ENCODE assay signal across 8 cellular contexts in the genomic region with DNA sequence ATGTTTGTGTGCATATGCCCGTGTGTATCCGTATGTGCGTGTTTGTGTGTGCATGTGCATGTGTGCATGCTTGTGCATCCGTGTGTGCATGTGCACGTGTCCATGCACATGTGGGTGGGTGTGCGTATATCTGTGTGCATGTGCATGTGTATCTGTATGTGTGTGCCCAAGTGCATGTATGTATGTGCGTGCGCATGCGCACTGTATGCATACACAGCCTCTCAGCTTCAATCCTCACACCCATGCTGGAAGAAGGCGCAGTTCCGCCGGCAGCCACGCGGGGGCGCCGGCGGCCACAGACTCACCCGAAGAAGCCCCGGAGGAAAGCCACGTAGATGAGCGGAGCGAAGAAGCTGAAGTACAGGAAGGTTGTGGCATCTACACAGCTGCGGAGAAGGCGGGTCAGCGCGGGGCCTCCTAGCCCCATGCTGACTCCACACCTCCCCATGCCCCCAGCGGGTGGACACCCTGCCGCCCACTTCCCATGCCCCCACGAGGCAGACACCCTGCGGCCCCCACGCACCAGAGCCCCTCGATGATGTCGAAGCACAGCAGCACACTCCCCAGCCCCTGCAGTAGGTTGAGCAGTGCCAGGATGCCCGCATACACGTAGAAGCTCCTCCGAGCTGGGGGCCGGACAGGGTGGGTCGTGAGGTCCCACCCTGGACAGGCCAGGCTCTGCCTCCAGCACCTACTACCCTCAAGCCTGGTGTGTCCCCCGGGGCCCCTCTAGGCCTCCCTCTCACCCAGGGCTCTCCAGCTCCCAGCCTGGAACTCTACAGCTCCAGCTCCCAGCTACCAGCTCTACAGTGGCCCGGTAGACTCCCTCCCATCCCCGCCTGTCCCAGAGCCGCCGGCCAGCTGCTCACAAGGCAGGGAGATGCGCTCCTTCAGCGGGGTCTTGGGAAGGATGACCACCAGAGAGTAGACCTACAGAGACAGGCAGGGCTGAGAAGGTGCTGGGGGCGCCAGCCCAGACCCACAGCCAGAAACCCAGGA. TPM values are rescaled to one million over a fixed set of nuclear protein-coding genes. Genes with fewer than 3 reads are reported as not detected.
A peak's percentile ranks its signal among the peaks of the same experiment; 100 is the strongest.
DNase-seq lines count a peak whose midpoint lies in the region; ATAC-seq and TF ChIP-seq lines count a peak whose summit lies in the region.

No MANE protein-coding gene starts in this region.

- H3K4me3 ChIP-seq in psoas muscle (no peak overlapping the region), aorta (ENCODE audit: low read length in 2 of 2) (no peak overlapping the region)

- H3K27me3 Mint-ChIP-seq in activated naive CD8-positive, alpha-beta T cell treated with anti-CD3 and anti-CD28 coated beads for 36 hours: no peaks in the 10 kb centered on the region

- DNase-seq in NCI-H1436 treated with DMSO at 0.1 percent for 48 hours (lab: John Stamatoyannopoulos, UW) (peak; percentile 83), SW480 (ENCODE audit: low spot score) (peak; percentile 78), Right ventricle myocardium inferior (ENCODE audit: missing footprints) (peak; percentile 93), psoas muscle (peak; percentile 83 to 91), aorta (peak; percentile 88 to 93)
- DNase-seq in activated naive CD8-positive, alpha-beta T cell treated with anti-CD3 and anti-CD28 coated beads for 36 hours: peak; percentile 81

- intact Hi-C loops in Right ventricle myocardium inferior (cut with DNase I): loop anchor here (5.0 kb wide), 2 partner anchors 257 to 397 kb away; no protein-coding TSS in a partner anchor
- intact Hi-C loops in psoas muscle (cut with DNase I): loop anchor here (5.0 to 10.0 kb wide), 4 partner anchors 117 to 390 kb away; no protein-coding TSS in a partner anchor
- intact Hi-C loops in aorta (cut with DNase I): loop anchor here in 1 of 2 donors (5.0 kb wide), 1 partner anchor 397 kb away; no protein-coding TSS in a partner anchor

- no peaks in the 10 kb centered on the region for H3K9me3 ChIP-seq in psoas muscle
- H3K9me3 ChIP-seq in aorta (ENCODE audit: control insufficient read depth, low read length): no peaks in the 10 kb centered on the region

- 40 to 42% (median 40%) methylated on average over 42 to 46 of the region's 46 CpGs for WGBS in psoas muscle, 3 donors
- WGBS in aorta, 2 donors: 38% methylated on average over 44 to 46 of the region's 46 CpGs

- H3K27ac Mint-ChIP-seq in activated naive CD8-positive, alpha-beta T cell treated with anti-CD3 and anti-CD28 coated beads for 36 hours: no peak overlapping the region

- peaks cover 5% of the 10 kb centered on the region for H3K4me1 Mint-ChIP-seq in activated naive CD8-positive, alpha-beta T cell treated with anti-CD3 and anti-CD28 coated beads for 36 hours

- H3K27me3 ChIP-seq in psoas muscle (ENCODE audit: insufficient read depth in 3 of 3, low read length in 2 of 3) (no peaks in the 10 kb centered on the region), aorta (ENCODE audit: control insufficient read depth in 1 of 2, insufficient read depth in 2 of 2, low read length in 1 of 2) (no peaks in the 10 kb centered on the region)

- H3K4me1 ChIP-seq in psoas muscle (peaks cover 7% of the 10 kb centered on the region), aorta (ENCODE audit: control insufficient read depth in 1 of 2, insufficient read depth in 2 of 2, low read length in 2 of 2) (no peaks in the 10 kb centered on the region)

- H3K36me3 ChIP-seq in psoas muscle (ENCODE audit: insufficient read depth in 1 of 2, low read depth in 1 of 2) (peaks cover 0 to 83% of the 10 kb centered on the region in 2 donors), aorta (ENCODE audit: control insufficient read depth in 1 of 2, insufficient read depth in 2 of 2, low read length in 1 of 2) (peaks cover 0 to 5% of the 10 kb centered on the region in 2 donors)

- no peaks in the 10 kb centered on the region for H3K9me3 Mint-ChIP-seq in activated naive CD8-positive, alpha-beta T cell treated with anti-CD3 and anti-CD28 coated beads for 36 hours

- no peak overlapping the region for H3K4me3 Mint-ChIP-seq in activated naive CD8-positive, alpha-beta T cell treated with anti-CD3 and anti-CD28 coated beads for 36 hours

- H3K27ac ChIP-seq in psoas muscle (no peak overlapping the region), aorta (ENCODE audit: low read depth in 1 of 2, low read length in 2 of 2) (no peak overlapping the region)

- peaks cover 17% of the 10 kb centered on the region for H3K36me3 Mint-ChIP-seq in activated naive CD8-positive, alpha-beta T cell treated with anti-CD3 and anti-CD28 coated beads for 36 hours

- peak; percentile 93 for ATAC-seq in HG02852 (IDR thresholded peaks at IDR 0.05; ENCODE audit: unreplicated experiment)
- ATAC-seq in Right ventricle myocardium inferior: peak; percentile 79
- peak; percentile 87 to 97 (median 93) for ATAC-seq in psoas muscle
- ATAC-seq in aorta (ENCODE audit: low FRiP score): peak; percentile 87

- peak; percentile 99 for TF ChIP-seq CTCF in GM12874 (IDR thresholded peaks at IDR 0.05; ENCODE audit: insufficient read depth, low read depth, low read length)
- TF ChIP-seq CTCF in psoas muscle (IDR thresholded peaks at IDR 0.05): peak; percentile 93

RNA-seq across cellular contexts. Expression of gene TPRA1, which starts 15.4 kb away (rescaled TPM):
- total RNA-seq in activated naive CD8-positive, alpha-beta T cell treated with anti-CD3 and anti-CD28 coated beads for 36 hours: 10 to 100 TPM; 29.4 to 32.3 TPM
- total RNA-seq in Right ventricle myocardium inferior: 21.3 TPM
- total RNA-seq in psoas muscle: 10 to 100 TPM; 20.7 to 24.2 (median 22.1) TPM
- 10 to 100 TPM; 25.3 to 26.7 (median 26.1) TPM for polyA plus RNA-seq in psoas muscle
- 10 to 100 TPM; 20.0 to 28.5 TPM for total RNA-seq in aorta
- 10 to 100 TPM in 1 of 2 donors, 1 to 10 TPM in 1; 7.8 to 45.2 TPM for polyA plus RNA-seq in aorta

RNA-seq across cellular contexts. Expression of gene MCM2, which starts 23.0 kb away (rescaled TPM):
- total RNA-seq in activated naive CD8-positive, alpha-beta T cell treated with anti-CD3 and anti-CD28 coated beads for 36 hours: 100 to 1,000 TPM; 311 to 325 TPM
- total RNA-seq in Right ventricle myocardium inferior (6.9 TPM), psoas muscle (1 to 10 TPM; 4.5 to 6.0 (median 5.3) TPM), aorta (1 to 10 TPM; 3.5 to 5.1 TPM)
- polyA plus RNA-seq in psoas muscle (1 to 10 TPM; 2.4 to 5.2 (median 4.0) TPM), aorta (1 to 10 TPM; 1.6 to 2.1 TPM)

RNA-seq across cellular contexts. Expression of gene PODXL2, which starts 53.8 kb away (rescaled TPM):
- total RNA-seq in activated naive CD8-positive, alpha-beta T cell treated with anti-CD3 and anti-CD28 coated beads for 36 hours: 1 to 10 TPM; 1.3 to 1.7 TPM
- 1.4 TPM for total RNA-seq in Right ventricle myocardium inferior
- 1 to 10 TPM; 1.4 to 2.6 (median 1.8) TPM for total RNA-seq in psoas muscle
- 1 to 10 TPM; 1.4 to 3.0 (median 2.5) TPM for polyA plus RNA-seq in psoas muscle
- total RNA-seq in aorta: 1 to 10 TPM; 2.2 to 4.0 TPM
- polyA plus RNA-seq in aorta: 1 to 10 TPM; 1.3 to 1.9 TPM

Comparison
In these comparisons a context has a peak if more than half of its experiments do, and no peak if none do; other contexts are left out.
1. RNA of gene MCM2, which starts 23.0 kb away (total RNA-seq): 311 to 325 TPM in activated naive CD8-positive, alpha-beta T cell treated with anti-CD3 and anti-CD28 coated beads for 36 hours; 6.9 TPM in Right ventricle myocardium inferior (single experiment), 4.5 to 6.0 TPM in psoas muscle and 3.5 to 5.1 TPM in aorta; every median in the first group is over 10 times any median in the second.
2. Peak in every context shown above with its lines, with median percentiles within 50 percentile points of each other: ATAC-seq and DNase-seq.